Comparison of ENCODE assay signal across 15 cellular contexts in genomic region chr1:27439150-27439549, GRCh38. TPM values are rescaled to one million over a fixed set of nuclear protein-coding genes. Genes with fewer than 3 reads are reported as not detected.
DNase-seq lines count a peak whose midpoint lies in the region; ATAC-seq, FAIRE-seq and TF ChIP-seq lines count a peak whose summit lies in the region.
"Had no signal": no experiment of that assay in that cellular context is flagged by ENCODE, and none has a peak within 500 bp of the region (broad histone marks: within the 10 kb centered on the region; RNA-seq: fewer than 3 reads in every experiment).

No MANE protein-coding gene starts in this region.

- no peak overlapping the region for H3K4me3 ChIP-seq in suprapubic skin
- H3K4me3 ChIP-seq in pancreas: no peak overlapping the region
- H3K4me3 ChIP-seq: dorsolateral prefrontal cortex, tibial nerve had no signal

- no peak for TF ChIP-seq EP300 in suprapubic skin (IDR thresholded peaks at IDR 0.05)

- H3K27ac Mint-ChIP-seq in stimulated activated naive CD8-positive, alpha-beta T cell treated with anti-CD3 and anti-CD28 coated beads, Interleukin-15, Interleukin-2, amounts not matched to agents 100 ng/mL and 50 ng/mL, for 24 hours: peak overlapping the region; percentile 42
- H3K27ac Mint-ChIP-seq in stimulated activated naive CD8-positive, alpha-beta T cell treated with anti-CD3 and anti-CD28 coated beads, Interleukin-15, amount 100 ng/mL, for 72 hours: no peak overlapping the region
- peak overlapping the region; percentile 9 for H3K27ac Mint-ChIP-seq in activated T-helper 2 cell treated with anti-CD3 and anti-CD28 coated beads, Interferon-gamma antibody, Interleukin-2, Interleukin-4, amounts not matched to agents 10 μg/mL and 5 μg/mL and 100 μg/mL, durations not matched to agents 14 hours and 24 hours and 36 hours
- peak overlapping the region; percentile 23 to 84 (median 68) for H3K27ac Mint-ChIP-seq in naive thymus-derived CD8-positive, alpha-beta T cell

- intact Hi-C loops in activated T-helper 2 cell treated with anti-CD3 and anti-CD28 coated beads, Interferon-gamma antibody, Interleukin-2, Interleukin-4, amounts not matched to agents 10 μg/mL and 5 μg/mL and 100 μg/mL, durations not matched to agents 14 hours and 24 hours and 36 hours (cut with micrococcal nuclease): no loop called here
- intact Hi-C loops in pancreas (cut with DNase I): no loop called here

- H3K4me3 Mint-ChIP-seq in stimulated activated naive CD8-positive, alpha-beta T cell treated with anti-CD3 and anti-CD28 coated beads, Interleukin-15, Interleukin-2, amounts not matched to agents 100 ng/mL and 50 ng/mL, for 24 hours: no peak overlapping the region
- no peak overlapping the region for H3K4me3 Mint-ChIP-seq in stimulated activated naive CD8-positive, alpha-beta T cell treated with anti-CD3 and anti-CD28 coated beads, Interleukin-15, amount 100 ng/mL, for 72 hours
- H3K4me3 Mint-ChIP-seq in activated T-helper 2 cell treated with anti-CD3 and anti-CD28 coated beads, Interferon-gamma antibody, Interleukin-2, Interleukin-4, amounts not matched to agents 10 μg/mL and 5 μg/mL and 100 μg/mL, durations not matched to agents 14 hours and 24 hours and 36 hours (ENCODE audit: low read depth): no peak overlapping the region
- peak overlapping the region in 5 of 10 donors; percentile 21 to 71 (median 51) for H3K4me3 Mint-ChIP-seq in naive thymus-derived CD8-positive, alpha-beta T cell

- TF ChIP-seq CTCF in suprapubic skin (IDR thresholded peaks at IDR 0.05): no peak
- no peak for TF ChIP-seq CTCF in pancreas (IDR thresholded peaks at IDR 0.05)

- H3K4me1 ChIP-seq in suprapubic skin: peaks cover 60% of the 10 kb centered on the region
- peaks cover 19 to 29% (median 19%) of the 10 kb centered on the region in 3 donors for H3K4me1 ChIP-seq in pancreas

- H3K36me3 ChIP-seq in suprapubic skin (peaks cover 14% of the 10 kb centered on the region), pancreas (no peaks in the 10 kb centered on the region)

- H3K27me3 ChIP-seq in suprapubic skin (no peaks in the 10 kb centered on the region), pancreas (no peaks in the 10 kb centered on the region)
- H3K27me3 ChIP-seq: dorsolateral prefrontal cortex, tibial nerve had no signal

- no peak for TF ChIP-seq POLR2A in suprapubic skin (IDR thresholded peaks at IDR 0.05)

- peaks cover 12% of the 10 kb centered on the region for H3K36me3 Mint-ChIP-seq in stimulated activated naive CD8-positive, alpha-beta T cell treated with anti-CD3 and anti-CD28 coated beads, Interleukin-15, Interleukin-2, amounts not matched to agents 100 ng/mL and 50 ng/mL, for 24 hours (ENCODE audit: low read depth)
- peaks cover 33% of the 10 kb centered on the region for H3K36me3 Mint-ChIP-seq in activated T-helper 2 cell treated with anti-CD3 and anti-CD28 coated beads, Interferon-gamma antibody, Interleukin-2, Interleukin-4, amounts not matched to agents 10 μg/mL and 5 μg/mL and 100 μg/mL, durations not matched to agents 14 hours and 24 hours and 36 hours (ENCODE audit: low read depth)
- peaks cover 5 to 24% (median 13%) of the 10 kb centered on the region in 3 donors for H3K36me3 Mint-ChIP-seq in naive thymus-derived CD8-positive, alpha-beta T cell

- H3K27me3 Mint-ChIP-seq in stimulated activated naive CD8-positive, alpha-beta T cell treated with anti-CD3 and anti-CD28 coated beads, Interleukin-15, Interleukin-2, amounts not matched to agents 100 ng/mL and 50 ng/mL, for 24 hours: no peaks in the 10 kb centered on the region
- no peaks in the 10 kb centered on the region for H3K27me3 Mint-ChIP-seq in stimulated activated naive CD8-positive, alpha-beta T cell treated with anti-CD3 and anti-CD28 coated beads, Interleukin-15, amount 100 ng/mL, for 72 hours
- H3K27me3 Mint-ChIP-seq in activated T-helper 2 cell treated with anti-CD3 and anti-CD28 coated beads, Interferon-gamma antibody, Interleukin-2, Interleukin-4, amounts not matched to agents 10 μg/mL and 5 μg/mL and 100 μg/mL, durations not matched to agents 14 hours and 24 hours and 36 hours (ENCODE audit: low read depth): no peaks in the 10 kb centered on the region
- H3K27me3 Mint-ChIP-seq in naive thymus-derived CD8-positive, alpha-beta T cell: no peaks in the 10 kb centered on the region

- H3K9me3 ChIP-seq in suprapubic skin: no peaks in the 10 kb centered on the region
- H3K9me3 ChIP-seq in pancreas: no peaks in the 10 kb centered on the region
- H3K9me3 ChIP-seq: tibial nerve had no signal

- no peak for DNase-seq in stimulated activated naive CD8-positive, alpha-beta T cell treated with anti-CD3 and anti-CD28 coated beads, Interleukin-15, amount 100 ng/mL, for 72 hours
- DNase-seq in activated T-helper 2 cell treated with anti-CD3 and anti-CD28 coated beads, Interferon-gamma antibody, Interleukin-2, Interleukin-4, amounts not matched to agents 10 μg/mL and 5 μg/mL and 100 μg/mL, durations not matched to agents 14 hours and 24 hours and 36 hours (ENCODE audit: low spot score): no peak
- DNase-seq in naive thymus-derived CD8-positive, alpha-beta T cell: no peak
- no peak for DNase-seq in MV-4-11 (lab: John Stamatoyannopoulos, UW)
- no peak for DNase-seq in suprapubic skin (ENCODE audit: low spot score in 2 of 2)
- no peak for DNase-seq in pancreas
- DNase-seq: activated CD4-positive, alpha-beta T cell treated with anti-CD3 and anti-CD28 coated beads for 4 hours; DND-41; dorsolateral prefrontal cortex had no signal

- POLR2A ChIA-PET in naive thymus-derived CD8-positive, alpha-beta T cell (lab: Charles Lee): interaction anchor here (0.5 to 4.6 kb wide), 3 partner anchors 12 to 51 kb away, joined by 3 to 24 read pairs (median 13); partner anchors contain the start of gene WASF2

- ATAC-seq in stimulated activated naive CD8-positive, alpha-beta T cell treated with anti-CD3 and anti-CD28 coated beads, Interleukin-15, amount 100 ng/mL, for 72 hours: no peak
- ATAC-seq in naive thymus-derived CD8-positive, alpha-beta T cell: no peak
- ATAC-seq in GM19467 (IDR thresholded peaks at IDR 0.05; ENCODE audit: unreplicated experiment) (no peak), pancreas (no peak)

- peaks cover 64% of the 10 kb centered on the region for H3K4me1 Mint-ChIP-seq in stimulated activated naive CD8-positive, alpha-beta T cell treated with anti-CD3 and anti-CD28 coated beads, Interleukin-15, Interleukin-2, amounts not matched to agents 100 ng/mL and 50 ng/mL, for 24 hours (ENCODE audit: low read depth)
- H3K4me1 Mint-ChIP-seq in stimulated activated naive CD8-positive, alpha-beta T cell treated with anti-CD3 and anti-CD28 coated beads, Interleukin-15, amount 100 ng/mL, for 72 hours: peaks cover 67% of the 10 kb centered on the region
- H3K4me1 Mint-ChIP-seq in activated T-helper 2 cell treated with anti-CD3 and anti-CD28 coated beads, Interferon-gamma antibody, Interleukin-2, Interleukin-4, amounts not matched to agents 10 μg/mL and 5 μg/mL and 100 μg/mL, durations not matched to agents 14 hours and 24 hours and 36 hours (ENCODE audit: low read depth): peaks cover 48% of the 10 kb centered on the region
- peaks cover 25 to 65% (median 60%) of the 10 kb centered on the region in 4 donors for H3K4me1 Mint-ChIP-seq in naive thymus-derived CD8-positive, alpha-beta T cell

- H3K27ac ChIP-seq in suprapubic skin (no peak overlapping the region), pancreas (no peak overlapping the region)

- no peaks in the 10 kb centered on the region for H3K9me3 Mint-ChIP-seq in stimulated activated naive CD8-positive, alpha-beta T cell treated with anti-CD3 and anti-CD28 coated beads, Interleukin-15, Interleukin-2, amounts not matched to agents 100 ng/mL and 50 ng/mL, for 24 hours
- H3K9me3 Mint-ChIP-seq in stimulated activated naive CD8-positive, alpha-beta T cell treated with anti-CD3 and anti-CD28 coated beads, Interleukin-15, amount 100 ng/mL, for 72 hours: no peaks in the 10 kb centered on the region
- no peaks in the 10 kb centered on the region for H3K9me3 Mint-ChIP-seq in activated T-helper 2 cell treated with anti-CD3 and anti-CD28 coated beads, Interferon-gamma antibody, Interleukin-2, Interleukin-4, amounts not matched to agents 10 μg/mL and 5 μg/mL and 100 μg/mL, durations not matched to agents 14 hours and 24 hours and 36 hours
- no peaks in the 10 kb centered on the region for H3K9me3 Mint-ChIP-seq in naive thymus-derived CD8-positive, alpha-beta T cell

- WGBS in suprapubic skin: 42% methylated on average over 2 of the region's 2 CpGs
- WGBS in pancreas, 2 donors: 21 to 34% methylated on average over 2 of the region's 2 CpGs

- no peak for FAIRE-seq in pancreas (lab: Jason Lieb, UNC)
- FAIRE-seq: H1, HTR-8/SVneo had no signal

RNA-seq across cellular contexts. Expression of gene GPR3, which starts 46.7 kb away (rescaled TPM):
- total RNA-seq in activated T-helper 2 cell treated with anti-CD3 and anti-CD28 coated beads, Interferon-gamma antibody, Interleukin-2, Interleukin-4, amounts not matched to agents 10 μg/mL and 5 μg/mL and 100 μg/mL, durations not matched to agents 14 hours and 24 hours and 36 hours: 3.7 and 3.9 TPM in 2 replicates
- total RNA-seq in naive thymus-derived CD8-positive, alpha-beta T cell: not detected
- polyA plus RNA-seq in naive thymus-derived CD8-positive, alpha-beta T cell: under 1 TPM in 2 of 3 donors, not detected in 1; 0.10 to 0.28 TPM
- total RNA-seq in suprapubic skin (under 1 TPM in 2 of 4 donors, not detected in 2; 0.36 to 0.81 TPM), pancreas (under 1 TPM in 3 of 6 donors, not detected in 3; 0.09 to 0.28 (median 0.21) TPM)
- under 1 TPM; 0.30 to 0.52 TPM for polyA plus RNA-seq in pancreas
- total RNA-seq: tibial nerve had no signal

RNA-seq across cellular contexts. Expression of gene WASF2, which starts 50.8 kb away (rescaled TPM):
- 125 and 128 TPM in 2 replicates for total RNA-seq in activated T-helper 2 cell treated with anti-CD3 and anti-CD28 coated beads, Interferon-gamma antibody, Interleukin-2, Interleukin-4, amounts not matched to agents 10 μg/mL and 5 μg/mL and 100 μg/mL, durations not matched to agents 14 hours and 24 hours and 36 hours
- total RNA-seq in naive thymus-derived CD8-positive, alpha-beta T cell: 100 to 1,000 TPM; 183 to 185 TPM
- polyA plus RNA-seq in naive thymus-derived CD8-positive, alpha-beta T cell: 10 to 100 TPM; 54.8 to 68.9 (median 68.5) TPM
- total RNA-seq in suprapubic skin (10 to 100 TPM; 69.0 to 96.0 (median 90.4) TPM), pancreas (10 to 100 TPM; 42.2 to 83.2 (median 54.5) TPM)
- 10 to 100 TPM; 13.5 to 16.1 TPM for polyA plus RNA-seq in pancreas

RNA-seq across cellular contexts. Expression of gene CD164L2, which starts 56.0 kb away (rescaled TPM):
- not detected in 2 replicates for total RNA-seq in activated T-helper 2 cell treated with anti-CD3 and anti-CD28 coated beads, Interferon-gamma antibody, Interleukin-2, Interleukin-4, amounts not matched to agents 10 μg/mL and 5 μg/mL and 100 μg/mL, durations not matched to agents 14 hours and 24 hours and 36 hours
- not detected for total RNA-seq in naive thymus-derived CD8-positive, alpha-beta T cell
- under 1 TPM in 1 of 3 donors, not detected in 2; 0.17 TPM for polyA plus RNA-seq in naive thymus-derived CD8-positive, alpha-beta T cell
- total RNA-seq in suprapubic skin (10 to 100 TPM in 2 of 4 donors, 1 to 10 TPM in 2; 5.9 to 14.3 (median 10.3) TPM), pancreas (under 1 TPM in 4 of 6 donors, not detected in 2; 0.19 to 0.66 (median 0.44) TPM)
- under 1 TPM; 0.54 to 0.76 TPM for polyA plus RNA-seq in pancreas
- total RNA-seq: T-helper 1 cell treated with Interleukin-12 subunit alpha and Interleukin-12 subunit beta and Interleukin-4 antibody, amounts not matched to agents 30 ng/mL and 1 ng/mL, for 36 hours; tibial nerve had no signal

Comparison
In these comparisons a context has a peak if more than half of its experiments do, and no peak if none do; other contexts are left out.
1. H3K27ac Mint-ChIP-seq: peak in stimulated activated naive CD8-positive, alpha-beta T cell treated with anti-CD3 and anti-CD28 coated beads, Interleukin-15, Interleukin-2, amounts not matched to agents 100 ng/mL and 50 ng/mL, for 24 hours (single experiment), activated T-helper 2 cell treated with anti-CD3 and anti-CD28 coated beads, Interferon-gamma antibody, Interleukin-2, Interleukin-4, amounts not matched to agents 10 μg/mL and 5 μg/mL and 100 μg/mL, durations not matched to agents 14 hours and 24 hours and 36 hours (single experiment) and naive thymus-derived CD8-positive, alpha-beta T cell (10 of 10); none in stimulated activated naive CD8-positive, alpha-beta T cell treated with anti-CD3 and anti-CD28 coated beads, Interleukin-15, amount 100 ng/mL, for 72 hours (0 of 2).